Comparison of ENCODE assay signal across 2 cellular contexts in genomic region chr11:78791254-78791653, GRCh38.
TF ChIP-seq lines count a peak whose summit lies in the region.

No MANE protein-coding gene starts in this region.

TF ChIP-seq in SK-N-SH treated with all-trans-retinoic acid at 6 μM for 48 hours, 23 proteins besides CTCF, POLR2A, EP300 and RAD21 (continued from another document):
- TF ChIP-seq TSHZ2 (CRISPR knock-in tag; IDR thresholded peaks at IDR 0.05), result no peak
TF ChIP-seq in SK-N-SH treated with all-trans-retinoic acid at 6 μM for 48 hours: peak in this region for 0.

TF ChIP-seq in SK-N-SH, 30 proteins besides CTCF, POLR2A, EP300 and RAD21 (continued from another document):
- TF ChIP-seq ZBTB33 (IDR thresholded peaks at IDR 0.05; ENCODE audit: borderline replicate concordance, low read depth), result no peak
TF ChIP-seq in SK-N-SH: peak in this region for 0.
